In the genomic region with DNA sequence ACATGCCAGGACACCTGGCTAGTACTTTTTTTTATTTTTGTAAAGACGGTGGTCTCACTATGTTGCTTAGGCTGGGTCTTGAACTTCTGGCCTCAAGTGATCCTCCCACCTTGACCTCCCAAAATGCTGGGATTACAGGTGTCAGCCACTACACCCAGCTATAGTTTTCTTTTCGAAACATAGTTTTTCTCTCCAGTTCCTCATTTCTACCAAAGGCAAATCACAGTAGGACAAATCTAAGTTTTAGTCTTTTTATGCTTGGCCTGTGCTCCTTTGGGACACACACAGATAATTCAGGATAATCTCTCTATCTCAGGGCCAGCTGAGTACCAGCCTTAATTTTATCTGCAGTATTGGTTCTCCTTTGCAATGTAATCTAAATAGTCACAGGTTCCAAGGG, we compare ENCODE assay signal across 26 cellular contexts.
"Had no signal": no experiment of that assay in that cellular context is flagged by ENCODE, and none has a peak within 500 bp of the region (broad histone marks: within the 10 kb centered on the region; RNA-seq: fewer than 3 reads in every experiment).

No MANE protein-coding gene starts in this region.

- H3K9me3 ChIP-seq: testis, thyroid gland, tibial artery, upper lobe of right lung, uterus, vagina had no signal

- DNase-seq: stimulated activated CD4-positive, alpha-beta T cell treated with anti-CD3 and anti-CD28 coated beads, Interleukin-2, amount 100 ng/mL, for 48 hours; stimulated activated CD4-positive, alpha-beta T cell treated with anti-CD3 and anti-CD28 coated beads, Interleukin-4, amount 100 ng/mL, for 1 hour; stimulated activated CD4-positive, alpha-beta T cell treated with anti-CD3 and anti-CD28 coated beads, Interleukin-4, amount 100 ng/mL, for 24 hours; stimulated activated CD4-positive, alpha-beta T cell treated with anti-CD3 and anti-CD28 coated beads, Interleukin-4, amount 100 ng/mL, for 4 hours; stimulated activated naive B cell treated with anti-CD40 and anti-IgM and Interleukin-4, amounts not matched to agents 10 μg/mL and 1 μg/mL and 100 μg/mL, for 72 hours; stimulated activated naive CD4-positive, alpha-beta T cell; stimulated activated naive CD4-positive, alpha-beta T cell treated with Interleukin-2 at 50 U/mL for 16 hours; stimulated activated naive CD8-positive, alpha-beta T cell treated with anti-CD3 and anti-CD28 coated beads, Interleukin-15, amount 100 ng/mL, for 72 hours; stimulated activated naive CD8-positive, alpha-beta T cell treated with anti-CD3 and anti-CD28 coated beads, Interleukin-15, Interleukin-2, amounts not matched to agents 100 U/mL and 50 U/mL, for 24 hours; stomach; substantia nigra; testis; thyroid gland; tibial artery; transverse colon; trophoblast cell; upper lobe of left lung; upper lobe of right lung; uterus had no signal

- H3K36me3 ChIP-seq: stomach, suprapubic skin, thoracic aorta, thyroid gland, tibial artery, tibial nerve, transverse colon, upper lobe of left lung, upper lobe of right lung, uterus, vagina had no signal

- H3K27ac ChIP-seq: stomach, suprapubic skin, testis, thoracic aorta, thyroid gland, tibial artery, tibial nerve, transverse colon, upper lobe of left lung, upper lobe of right lung, uterus, vagina had no signal

- H3K27me3 ChIP-seq: stomach, suprapubic skin, testis, thyroid gland, tibial artery, tibial nerve, transverse colon, upper lobe of left lung, upper lobe of right lung, uterus, vagina had no signal

- H3K4me1 ChIP-seq: stomach, suprapubic skin, testis, thyroid gland, tibial artery, tibial nerve, transverse colon, upper lobe of left lung, upper lobe of right lung, uterus, vagina had no signal

- FAIRE-seq: urothelium cell line had no signal

- H3K4me3 ChIP-seq: stomach, suprapubic skin, testis, thoracic aorta, thyroid gland, tibial artery, tibial nerve, transverse colon, upper lobe of left lung, upper lobe of right lung, uterus, vagina had no signal

- ATAC-seq: stimulated activated effector memory CD8-positive, alpha-beta T cell treated with anti-CD3 and anti-CD28 coated beads, Interleukin-12 subunit alpha, Interleukin-12 subunit beta, amount 100 ng/mL, for 72 hours; stimulated activated memory B cell treated with anti-CD40 and anti-IgM and Interleukin-4, amounts not matched to agents 10 μg/mL and 1 μg/mL and 100 μg/mL, for 72 hours; stimulated activated naive B cell treated with anti-CD40 and anti-IgM and Interleukin-4, amounts not matched to agents 10 μg/mL and 1 μg/mL and 100 μg/mL, for 72 hours; stimulated activated naive CD8-positive, alpha-beta T cell treated with anti-CD3 and anti-CD28 coated beads, Interleukin-15, amount 100 ng/mL, for 72 hours; stimulated activated naive CD8-positive, alpha-beta T cell treated with anti-CD3 and anti-CD28 coated beads, Interleukin-15, Interleukin-2, amounts not matched to agents 100 U/mL and 50 U/mL, for 24 hours; upper lobe of right lung had no signal
